In genomic region chr19:54172764-54173699, GRCh38 we compare ENCODE assay signal across 8 cellular contexts. TPM values are rescaled to one million over a fixed set of nuclear protein-coding genes. Genes with fewer than 3 reads are reported as not detected.
DNase-seq lines count a peak whose midpoint lies in the region; ATAC-seq and TF ChIP-seq lines count a peak whose summit lies in the region.

Gene TMC4, minus strand, starts transcription at chr19:54173160. Its CDS starts 43 bp downstream, at chr19:54173117.

- peak within 1 kb of the TSS; percentile 88 for H3K4me3 Mint-ChIP-seq in type B pancreatic cell

- peaks cover 4% of the 10 kb centered on the region for H3K4me1 Mint-ChIP-seq in type B pancreatic cell (ENCODE audit: unreplicated experiment)

- TF ChIP-seq CTCF in type B pancreatic cell (conservative IDR thresholded peaks at IDR 0.05): no peak

- peak within 1 kb of the TSS; percentile 87 for H3K27ac Mint-ChIP-seq in type B pancreatic cell

- DNase-seq in NCI-H1417 (lab: John Stamatoyannopoulos, UW) (peak; percentile 45 to 79 (median 78)), NCI-H1417 treated with DMSO at 0.1 percent for 48 hours (lab: John Stamatoyannopoulos, UW) (no peak), RPMI8226 (peak; percentile 85), type B pancreatic cell (ENCODE audit: extremely low spot score, unreplicated experiment) (no peak)

- H3K36me3 Mint-ChIP-seq in type B pancreatic cell: no peaks in the 10 kb centered on the region

- no peaks in the 10 kb centered on the region for H3K9me3 Mint-ChIP-seq in type B pancreatic cell

- ATAC-seq in HG02610 (IDR thresholded peaks at IDR 0.05; ENCODE audit: unreplicated experiment): no peak
- no peak for ATAC-seq in HG03439 (IDR thresholded peaks at IDR 0.05; ENCODE audit: unreplicated experiment)
- ATAC-seq in GM18511 (IDR thresholded peaks at IDR 0.05; ENCODE audit: unreplicated experiment): no peak

- no peaks in the 10 kb centered on the region for H3K27me3 Mint-ChIP-seq in type B pancreatic cell

- peak within 1 kb of the TSS; percentile 29 for H3K4me3 ChIP-seq in iPS-11a (ENCODE audit: low read depth, low read length)

RNA-seq across cellular contexts. Expression of gene TMC4, which starts in this region (rescaled TPM):
- total RNA-seq in type B pancreatic cell (ENCODE audit: low replicate concordance): 24.2 and 42.1 TPM in 2 replicates

Comparison
In these comparisons a context has a peak if more than half of its experiments do, and no peak if none do; other contexts are left out.
1. DNase-seq: peak in NCI-H1417 (3 of 3) and RPMI8226 (single experiment); none in NCI-H1417 treated with DMSO at 0.1 percent for 48 hours (single experiment) and type B pancreatic cell (single experiment).